In the genomic region with DNA sequence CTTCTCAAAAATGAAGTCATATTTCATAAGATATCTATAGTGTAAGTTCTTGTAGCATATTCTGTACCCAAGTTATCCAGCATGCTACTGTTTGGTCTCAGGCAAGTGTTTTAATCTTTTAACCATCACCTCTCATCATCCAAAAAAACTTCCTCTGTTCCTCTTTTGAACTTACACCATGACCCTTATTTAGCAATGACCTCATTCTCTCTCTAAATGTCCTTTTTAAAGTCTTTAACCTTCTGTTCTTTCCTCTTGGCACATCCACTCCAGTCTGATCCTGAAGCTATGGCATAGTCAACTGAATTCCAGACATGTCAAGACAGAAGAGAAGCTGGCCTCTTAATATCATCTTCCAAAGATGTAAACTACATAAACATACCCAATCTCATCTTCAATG, we compare ENCODE assay signal across 1 cellular context.
TF ChIP-seq lines count a peak whose summit lies in the region.

No MANE protein-coding gene starts in this region.

TF ChIP-seq in GM12878, 131 proteins besides CTCF, POLR2A, EP300 and RAD21:
- TF ChIP-seq NFIC (IDR thresholded peaks at IDR 0.05; ENCODE audit: low read depth, low read length) (peak; percentile 36; the same call in 1 of the 2 replicates), JUNB (IDR thresholded peaks at IDR 0.05) (peak; percentile 67), HDAC2 (IDR thresholded peaks at IDR 0.05) (no peak), JUND (IDR thresholded peaks at IDR 0.05; ENCODE audit: low read depth, low read length) (no peak), SP1 (IDR thresholded peaks at IDR 0.05; ENCODE audit: low read depth, low read length) (no peak), SPI1 (IDR thresholded peaks at IDR 0.05; ENCODE audit: borderline replicate concordance, insufficient read depth, low read depth, low read length) (peak; percentile 63), RUNX3 (IDR thresholded peaks at IDR 0.05; ENCODE audit: low read length) (peak; percentile 5; the same call in 1 of the 2 replicates), CBX3 (IDR thresholded peaks at IDR 0.05; ENCODE audit: borderline replicate concordance, low read depth) (no peak), ATF7 (IDR thresholded peaks at IDR 0.05; ENCODE audit: low read depth) (peak; percentile 75; the same call in 1 of the 2 replicates), MEF2A (IDR thresholded peaks at IDR 0.05; ENCODE audit: insufficient read depth, low read depth, low read length) (peak; percentile 95), E2F8 (IDR thresholded peaks at IDR 0.05; ENCODE audit: low read depth, partially characterized antibody) (no peak), BCL11A (IDR thresholded peaks at IDR 0.05; ENCODE audit: low read depth, low read length) (0 out of 2 replicates have a peak, but pooled peaks have one; percentile 13), ZBED1 (IDR thresholded peaks at IDR 0.05; ENCODE audit: borderline replicate concordance) (0 out of 2 replicates have a peak, but pooled peaks have one; percentile 45)
- TF ChIP-seq, protein P1, sequence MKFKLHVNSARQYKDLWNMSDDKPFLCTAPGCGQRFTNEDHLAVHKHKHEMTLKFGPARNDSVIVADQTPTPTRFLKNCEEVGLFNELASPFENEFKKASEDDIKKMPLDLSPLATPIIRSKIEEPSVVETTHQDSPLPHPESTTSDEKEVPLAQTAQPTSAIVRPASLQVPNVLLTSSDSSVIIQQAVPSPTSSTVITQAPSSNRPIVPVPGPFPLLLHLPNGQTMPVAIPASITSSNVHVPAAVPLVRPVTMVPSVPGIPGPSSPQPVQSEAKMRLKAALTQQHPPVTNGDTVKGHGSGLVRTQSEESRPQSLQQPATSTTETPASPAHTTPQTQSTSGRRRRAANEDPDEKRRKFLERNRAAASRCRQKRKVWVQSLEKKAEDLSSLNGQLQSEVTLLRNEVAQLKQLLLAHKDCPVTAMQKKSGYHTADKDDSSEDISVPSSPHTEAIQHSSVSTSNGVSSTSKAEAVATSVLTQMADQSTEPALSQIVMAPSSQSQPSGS (IDR thresholded peaks at IDR 0.05; ENCODE audit: low read length), result peak; percentile 89
